Comparison of ENCODE assay signal across 8 cellular contexts in genomic region chr2:233711312-233712008, GRCh38. TPM values are rescaled to one million over a fixed set of nuclear protein-coding genes. Genes with fewer than 3 reads are reported as not detected.
DNase-seq lines count a peak whose midpoint lies in the region; ATAC-seq, FAIRE-seq and TF ChIP-seq lines count a peak whose summit lies in the region.

No MANE protein-coding gene starts in this region.

- no peak overlapping the region for H3K27ac Mint-ChIP-seq in activated T-cell treated with anti-CD3 and anti-CD28 coated beads, Interleukin-2, amount 50 U/mL, for 72 hours

- peak overlapping the region; percentile 42 for H2BK15ac ChIP-seq in neuronal stem cell (ENCODE audit: low read length)

- H3K79me1 ChIP-seq in neuronal stem cell (ENCODE audit: low read depth, low read length) = no peaks in the 10 kb centered on the region

- H4K8ac ChIP-seq in neuronal stem cell (ENCODE audit: low read depth, low read length) = no peak overlapping the region

- no peak overlapping the region for H3K4me3 Mint-ChIP-seq in activated T-cell treated with anti-CD3 and anti-CD28 coated beads, Interleukin-2, amount 50 U/mL, for 72 hours

- H3K9ac ChIP-seq in neuronal stem cell (ENCODE audit: low read depth, low read length, poor library complexity) = no peak overlapping the region

- H3K9me3 ChIP-seq in neuronal stem cell (replicated peaks in 1 of 2; ENCODE audit: control insufficient read depth in 2 of 2, insufficient read depth in 1 of 2, low read depth in 1 of 2, low read length in 2 of 2) = no peaks in the 10 kb centered on the region

- FAIRE-seq in RCC 7860 (lab: Jason Lieb, UNC) = peak; percentile 11

- WGBS in neuronal stem cell (ENCODE audit: extremely low coverage in 2 of 2, insufficient read length in 2 of 2, insufficient replicate concordance in 1 of 2), 2 donors = no CpG with 5 or more reads among the region's 11 CpGs

- peak overlapping the region; percentile 6 for H2AFZ ChIP-seq in neuronal stem cell (ENCODE audit: low read length)

- peak; percentile 62 to 65 for ATAC-seq in activated T-cell treated with anti-CD3 and anti-CD28 coated beads, Interleukin-2, amount 50 U/mL, for 72 hours (replicated peaks in 1 of 2)
- no peak for ATAC-seq in HG03139 (IDR thresholded peaks at IDR 0.05; ENCODE audit: unreplicated experiment)

- peaks cover 10% of the 10 kb centered on the region for H3K4me1 Mint-ChIP-seq in activated T-cell treated with anti-CD3 and anti-CD28 coated beads, Interleukin-2, amount 50 U/mL, for 72 hours (ENCODE audit: low read depth)

- H3K4ac ChIP-seq in neuronal stem cell (ENCODE audit: low read length) = no peak overlapping the region

- peak overlapping the region; percentile 4 for H2BK12ac ChIP-seq in neuronal stem cell (ENCODE audit: low read length)

- no peaks in the 10 kb centered on the region for H3K36me3 ChIP-seq in neuronal stem cell (replicated peaks in 1 of 2; ENCODE audit: control insufficient read depth in 2 of 2, insufficient read depth in 2 of 2, low read length in 2 of 2)

- peak; percentile 70 for DNase-seq in HuH-7 (ENCODE audit: low spot score)
- DNase-seq in RCC 7860 (ENCODE audit: low spot score) = peak; percentile 60
- peak; percentile 74 for DNase-seq in activated T-cell treated with anti-CD3 and anti-CD28 coated beads, Interleukin-2, amount 50 U/mL, for 72 hours
- peak; percentile 74 for DNase-seq in fibroblast of peridontal ligament (ENCODE audit: extremely low read depth)
- peak; percentile 69 for DNase-seq in neuronal stem cell (ENCODE audit: low spot score)
- peak; percentile 49 for DNase-seq in stromal cell of bone marrow (ENCODE audit: low read depth)

- H3K4me3 ChIP-seq in neuronal stem cell (ENCODE audit: low read length in 2 of 2) = no peak overlapping the region

- H3K4me1 ChIP-seq in neuronal stem cell (ENCODE audit: control insufficient read depth in 2 of 2, insufficient read depth in 1 of 2, low read depth in 1 of 2, low read length in 2 of 2) = peaks cover 0 to under 1% of the 10 kb centered on the region in 2 donors

- H2BK120ac ChIP-seq in neuronal stem cell (ENCODE audit: low read depth, low read length) = no peak overlapping the region

- no peaks in the 10 kb centered on the region for H3K27me3 ChIP-seq in neuronal stem cell (ENCODE audit: control insufficient read depth in 3 of 3, insufficient read depth in 3 of 3, low read depth in 1 of 3, low read length in 3 of 3)

- no peak overlapping the region for H4K91ac ChIP-seq in neuronal stem cell (ENCODE audit: low read depth, low read length, poor library complexity)

- H3K27ac ChIP-seq in neuronal stem cell (replicated peaks; ENCODE audit: low read length) = no peak overlapping the region

- H3K36me3 Mint-ChIP-seq in activated T-cell treated with anti-CD3 and anti-CD28 coated beads, Interleukin-2, amount 50 U/mL, for 72 hours (ENCODE audit: insufficient read depth in 2 of 2) = no peaks in the 10 kb centered on the region

- H3K18ac ChIP-seq in neuronal stem cell (ENCODE audit: low read length) = no peak overlapping the region

- no peak overlapping the region for H2BK5ac ChIP-seq in neuronal stem cell (ENCODE audit: low read length)

- H3K9me3 Mint-ChIP-seq in activated T-cell treated with anti-CD3 and anti-CD28 coated beads, Interleukin-2, amount 50 U/mL, for 72 hours = no peaks in the 10 kb centered on the region

- H2AK5ac ChIP-seq in neuronal stem cell (ENCODE audit: low read depth, low read length) = no peak overlapping the region

- H3K27me3 Mint-ChIP-seq in activated T-cell treated with anti-CD3 and anti-CD28 coated beads, Interleukin-2, amount 50 U/mL, for 72 hours (ENCODE audit: low read depth) = peaks cover 24% of the 10 kb centered on the region

- H3K14ac ChIP-seq in neuronal stem cell (ENCODE audit: low read length) = no peak overlapping the region

- H3K4me2 ChIP-seq in neuronal stem cell (ENCODE audit: insufficient read depth, low read length, poor library complexity, severe bottlenecking) = no peak overlapping the region

- no peak overlapping the region for H3K23ac ChIP-seq in neuronal stem cell (ENCODE audit: low read depth, low read length, poor library complexity)

- peak; percentile 93 for TF ChIP-seq CTCF in GM12872 (IDR thresholded peaks at IDR 0.05; ENCODE audit: insufficient read depth, low read depth, low read length)

RNA-seq across cellular contexts. Expression of gene UGT1A5, which starts 1.2 kb away (rescaled TPM):
- total RNA-seq in activated T-cell treated with anti-CD3 and anti-CD28 coated beads, Interleukin-2, amount 50 U/mL, for 72 hours = not detected
- not detected for polyA plus RNA-seq in neuronal stem cell (2013, experiment 1 of 2)
- not detected for polyA plus RNA-seq in neuronal stem cell (2013, experiment 2 of 2)

RNA-seq across cellular contexts. Expression of gene UGT1A4, which starts 7.1 kb away (rescaled TPM):
- total RNA-seq in activated T-cell treated with anti-CD3 and anti-CD28 coated beads, Interleukin-2, amount 50 U/mL, for 72 hours = not detected
- not detected for polyA plus RNA-seq in neuronal stem cell (2013, experiment 1 of 2)
- not detected for polyA plus RNA-seq in neuronal stem cell (2013, experiment 2 of 2)

RNA-seq across cellular contexts. Expression of gene UGT1A3, which starts 17.4 kb away (rescaled TPM):
- total RNA-seq in activated T-cell treated with anti-CD3 and anti-CD28 coated beads, Interleukin-2, amount 50 U/mL, for 72 hours = not detected
- not detected for polyA plus RNA-seq in neuronal stem cell (2013, experiment 1 of 2)
- not detected for polyA plus RNA-seq in neuronal stem cell (2013, experiment 2 of 2)

RNA-seq across cellular contexts. Expression of gene UGT1A6, which starts 18.8 kb away (rescaled TPM):
- not detected for total RNA-seq in activated T-cell treated with anti-CD3 and anti-CD28 coated beads, Interleukin-2, amount 50 U/mL, for 72 hours
- not detected for polyA plus RNA-seq in neuronal stem cell (2013, experiment 1 of 2)
- 0.04 TPM for polyA plus RNA-seq in neuronal stem cell (2013, experiment 2 of 2)

RNA-seq across cellular contexts. Expression of gene UGT1A7, which starts 29.8 kb away (rescaled TPM):
- not detected for total RNA-seq in activated T-cell treated with anti-CD3 and anti-CD28 coated beads, Interleukin-2, amount 50 U/mL, for 72 hours
- polyA plus RNA-seq in neuronal stem cell (2013, experiment 1 of 2) = not detected
- polyA plus RNA-seq in neuronal stem cell (2013, experiment 2 of 2) = not detected
